1 cellular context compared by ENCODE assay signal in the genomic region with DNA sequence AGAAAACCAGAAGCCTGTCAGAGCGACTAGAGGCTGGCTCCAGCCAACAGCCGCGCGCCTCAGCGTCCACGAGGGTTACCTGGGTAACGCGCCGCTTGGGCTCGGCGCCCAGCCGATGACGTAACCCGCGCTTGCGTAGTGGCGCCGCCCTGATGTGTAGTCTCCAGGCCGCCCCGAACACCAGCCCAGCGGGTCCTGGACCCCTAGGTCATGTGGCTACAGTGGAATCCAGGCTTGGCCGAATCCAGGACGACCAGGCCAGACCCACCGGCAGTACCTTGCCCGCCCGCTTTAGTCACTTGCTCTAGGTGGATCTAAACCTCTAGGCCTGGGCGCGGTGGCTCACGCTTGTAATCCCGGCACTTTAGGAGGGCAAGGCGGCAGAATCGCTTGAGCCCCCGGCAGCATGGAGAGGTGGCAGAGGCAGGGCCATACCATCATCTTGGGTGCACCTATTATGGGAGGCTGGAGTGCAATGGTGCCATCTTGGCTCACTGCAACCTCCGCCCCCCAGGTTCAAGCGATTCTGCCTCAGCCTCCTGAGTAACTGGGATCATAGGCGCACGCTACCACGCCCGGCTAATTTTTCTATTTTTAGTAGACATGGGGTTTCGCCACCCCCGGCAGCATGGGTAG.
TF ChIP-seq lines count a peak whose summit lies in the region.

No MANE protein-coding gene starts in this region.

TF ChIP-seq in H1, 55 proteins besides CTCF, POLR2A, EP300 and RAD21:
- TF ChIP-seq KDM1A (IDR thresholded peaks at IDR 0.05; ENCODE audit: borderline replicate concordance, low read length) (no peak), HDAC2 (IDR thresholded peaks at IDR 0.05; ENCODE audit: borderline replicate concordance in 1 of 2, low read depth in 2 of 2, low read length in 2 of 2) (no peak), GTF2F1 (IDR thresholded peaks at IDR 0.05; ENCODE audit: borderline replicate concordance, low read depth, low read length) (no peak)
